ENCODE assay signal across 2 cellular contexts in genomic region chr12:1747609-1748008, GRCh38.
TF ChIP-seq lines count a peak whose summit lies in the region.

No MANE protein-coding gene starts in this region.

TF ChIP-seq in SK-N-SH, 30 proteins besides CTCF, POLR2A, EP300 and RAD21 (continued from another document):
- no peak for TF ChIP-seq REST (IDR thresholded peaks at IDR 0.05; ENCODE audit: low read depth, low read length)

TF ChIP-seq in SK-N-SH treated with all-trans-retinoic acid at 6 μM for 48 hours, 23 proteins besides CTCF, POLR2A, EP300 and RAD21 (continued from another document):
- TF ChIP-seq TSHZ2 (CRISPR knock-in tag; IDR thresholded peaks at IDR 0.05) = no peak
- no peak for TF ChIP-seq ARNTL (CRISPR knock-in tag; IDR thresholded peaks at IDR 0.05; ENCODE audit: borderline replicate concordance, low read depth)
- TF ChIP-seq GLIS3 (CRISPR knock-in tag; IDR thresholded peaks at IDR 0.05) = no peak
- TF ChIP-seq ZNF8 (CRISPR knock-in tag; IDR thresholded peaks at IDR 0.05) = no peak
- no peak for TF ChIP-seq ZFP3 (CRISPR knock-in tag; IDR thresholded peaks at IDR 0.05)
- TF ChIP-seq CSRNP3 (CRISPR knock-in tag; IDR thresholded peaks at IDR 0.05) = no peak
- no peak for TF ChIP-seq ZNF70 (CRISPR knock-in tag; IDR thresholded peaks at IDR 0.05)
- TF ChIP-seq ZFP30 (CRISPR knock-in tag; IDR thresholded peaks at IDR 0.05) = no peak
- no peak for TF ChIP-seq CSDC2 (CRISPR knock-in tag; IDR thresholded peaks at IDR 0.05)
- no peak for TF ChIP-seq PPARA (CRISPR knock-in tag; IDR thresholded peaks at IDR 0.05; ENCODE audit: borderline replicate concordance)
- no peak for TF ChIP-seq ESRRG (CRISPR knock-in tag; IDR thresholded peaks at IDR 0.05)
- TF ChIP-seq PATZ1 (CRISPR knock-in tag; IDR thresholded peaks at IDR 0.05; ENCODE audit: borderline replicate concordance) = no peak
- no peak for TF ChIP-seq TCF4 (CRISPR knock-in tag; IDR thresholded peaks at IDR 0.05; ENCODE audit: borderline replicate concordance)
- no peak for TF ChIP-seq ZNF565 (CRISPR knock-in tag; conservative IDR thresholded peaks at IDR 0.05; ENCODE audit: low read depth)
- no peak for TF ChIP-seq SNAI2 (CRISPR knock-in tag; IDR thresholded peaks at IDR 0.05)
- TF ChIP-seq OSR1 (CRISPR knock-in tag; IDR thresholded peaks at IDR 0.05) = no peak
- TF ChIP-seq POU6F1 (CRISPR knock-in tag; IDR thresholded peaks at IDR 0.05; ENCODE audit: borderline replicate concordance, low read depth) = no peak
